ENCODE assay signal across 10 cellular contexts in the genomic region with DNA sequence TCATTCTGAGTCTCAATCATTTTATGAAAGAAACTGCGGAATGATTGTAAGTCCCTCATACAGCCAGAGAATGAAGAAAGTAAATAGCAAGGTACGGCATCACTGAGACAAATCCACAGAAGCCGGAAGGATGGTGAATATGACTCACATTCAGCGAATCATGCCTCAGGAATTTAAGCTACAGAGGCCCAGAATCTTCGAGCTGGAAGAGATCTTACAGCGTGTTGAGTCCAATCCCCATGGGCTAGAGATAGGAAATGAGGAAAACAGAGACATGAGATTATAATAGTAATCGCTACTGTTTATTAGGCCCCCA.
DNase-seq lines count a peak whose midpoint lies in the region; ATAC-seq and TF ChIP-seq lines count a peak whose summit lies in the region.
"Had no signal": no experiment of that assay in that cellular context is flagged by ENCODE, and none has a peak within 500 bp of the region (broad histone marks: within the 10 kb centered on the region; RNA-seq: fewer than 3 reads in every experiment).

No MANE protein-coding gene starts in this region.

- H3K36me3 ChIP-seq in RWPE2 (ENCODE audit: low read depth) (no peaks in the 10 kb centered on the region), sigmoid colon (no peaks in the 10 kb centered on the region)
- H3K36me3 ChIP-seq: prostate gland had no signal

- intact Hi-C loops in sigmoid colon (cut with DNase I), result no loop called here

- peaks cover 25% of the 10 kb centered on the region for H3K4me1 ChIP-seq in RWPE2 (ENCODE audit: insufficient read depth, poor library complexity, severe bottlenecking)
- no peaks in the 10 kb centered on the region for H3K4me1 ChIP-seq in sigmoid colon
- H3K4me1 ChIP-seq: prostate gland had no signal

- H3K4me3 ChIP-seq in RWPE2 (ENCODE audit: severe bottlenecking) (no peak overlapping the region), sigmoid colon (no peak overlapping the region)
- H3K4me3 ChIP-seq: prostate gland had no signal

- H3K9me3 ChIP-seq in RWPE2 (ENCODE audit: severe bottlenecking) (no peaks in the 10 kb centered on the region), sigmoid colon (no peaks in the 10 kb centered on the region)
- H3K9me3 ChIP-seq: prostate gland had no signal

- TF ChIP-seq POLR2A in sigmoid colon (IDR thresholded peaks at IDR 0.05), result no peak

- H3K27me3 ChIP-seq in RWPE2 (ENCODE audit: insufficient read depth, poor library complexity, severe bottlenecking) (no peaks in the 10 kb centered on the region), sigmoid colon (no peaks in the 10 kb centered on the region)

- ATAC-seq in RWPE2 (ENCODE audit: low read depth) (peak; percentile 88), GM21619 (IDR thresholded peaks at IDR 0.05; ENCODE audit: unreplicated experiment) (no peak)

- H3K27ac ChIP-seq in RWPE2 (ENCODE audit: poor library complexity, severe bottlenecking) (peak overlapping the region; percentile 99), sigmoid colon (peak overlapping the region in 3 of 4 donors; percentile 35 to 58 (median 48))
- H3K27ac ChIP-seq: prostate gland had no signal

- WGBS in sigmoid colon, 2 donors, result 85 to 89% methylated on average over 7 of the region's 7 CpGs

- TF ChIP-seq CTCF in RWPE2 (IDR thresholded peaks at IDR 0.05; ENCODE audit: poor library complexity, severe bottlenecking), result no peak
- no peak for TF ChIP-seq CTCF in sigmoid colon (IDR thresholded peaks at IDR 0.05)

- TF ChIP-seq EP300 in sigmoid colon (IDR thresholded peaks at IDR 0.05), result no peak

- peak; percentile 88 for DNase-seq in GM04504 (ENCODE audit: low read depth)
- DNase-seq in RWPE2 (ENCODE audit: low spot score), result no peak
- DNase-seq in fibroblast of peridontal ligament (ENCODE audit: extremely low read depth), result peak; percentile 95
- no peak for DNase-seq in sigmoid colon
- no peak for DNase-seq in NCI-H526 treated with DMSO at 0.1 percent for 48 hours (lab: John Stamatoyannopoulos, UW)
- no peak for DNase-seq in stimulated activated CD8-positive, alpha-beta memory T cell treated with anti-CD3 and anti-CD28 coated beads, Interleukin-4, amount 100 ng/mL, for 48 hours
- no peak for DNase-seq in NCI-H1105 (lab: John Stamatoyannopoulos, UW)
- DNase-seq: activated CD4-positive, alpha-beta T cell treated with anti-CD3 and anti-CD28 coated beads for 4 hours had no signal

Comparison
In these comparisons a context has a peak if more than half of its experiments do, and no peak if none do; other contexts are left out.
1. DNase-seq: peak in GM04504 (single experiment) and fibroblast of peridontal ligament (single experiment); none in RWPE2 (single experiment), sigmoid colon (single experiment), NCI-H526 treated with DMSO at 0.1 percent for 48 hours (single experiment), stimulated activated CD8-positive, alpha-beta memory T cell treated with anti-CD3 and anti-CD28 coated beads, Interleukin-4, amount 100 ng/mL, for 48 hours (single experiment) and NCI-H1105 (single experiment).